Comparison of ENCODE assay signal across 8 cellular contexts in genomic region chr2:54054271-54054670, GRCh38.
DNase-seq lines count a peak whose midpoint lies in the region; ATAC-seq lines count a peak whose summit lies in the region.

No MANE protein-coding gene starts in this region.

- no peaks in the 10 kb centered on the region for H3K36me3 ChIP-seq in effector memory CD4-positive, alpha-beta T cell (ENCODE audit: control insufficient read depth, insufficient read depth, low read length)

- ATAC-seq in GM18499 (IDR thresholded peaks at IDR 0.05; ENCODE audit: insufficient read depth, unreplicated experiment) (peak; percentile 74), GM21447 (IDR thresholded peaks at IDR 0.05; ENCODE audit: unreplicated experiment) (peak; percentile 84), HG03432 (IDR thresholded peaks at IDR 0.05; ENCODE audit: unreplicated experiment) (peak; percentile 86)

- no peaks in the 10 kb centered on the region for H3K9me3 ChIP-seq in effector memory CD4-positive, alpha-beta T cell (ENCODE audit: control insufficient read depth, low read length)

- H3K4me3 ChIP-seq in effector memory CD4-positive, alpha-beta T cell (ENCODE audit: insufficient read depth, low read depth, low read length, poor library complexity, severe bottlenecking) = no peak overlapping the region

- H3K27me3 ChIP-seq in effector memory CD4-positive, alpha-beta T cell (replicated peaks; ENCODE audit: control insufficient read depth, insufficient read depth, low read length, poor library complexity, severe bottlenecking) = no peaks in the 10 kb centered on the region

- no peak for DNase-seq in effector memory CD4-positive, alpha-beta T cell
- no peak for DNase-seq in stimulated activated CD4-positive, alpha-beta T cell treated with anti-CD3 and anti-CD28 coated beads, Interleukin-4, amount 100 ng/mL, for 4 hours
- no peak for DNase-seq in GOT3 (lab: John Stamatoyannopoulos, UW)
- DNase-seq in posterior vena cava (ENCODE audit: low spot score) = no peak
- DNase-seq in hypothalamus (lab: John Stamatoyannopoulos, UW) = no peak

- intact Hi-C loops in posterior vena cava (cut with DNase I) = no loop called here

- H3K4me1 ChIP-seq in effector memory CD4-positive, alpha-beta T cell (ENCODE audit: control insufficient read depth, insufficient read depth, low read length, poor library complexity, severe bottlenecking) = peaks cover 7% of the 10 kb centered on the region

- H3K27ac ChIP-seq in effector memory CD4-positive, alpha-beta T cell (ENCODE audit: insufficient read depth, low read length, poor library complexity, severe bottlenecking) = peak overlapping the region; percentile 35
